22 cellular contexts compared by ENCODE assay signal in genomic region chr6:2795162-2795561, GRCh38.
"Had no signal": no experiment of that assay in that cellular context is flagged by ENCODE, and none has a peak within 500 bp of the region (broad histone marks: within the 10 kb centered on the region; RNA-seq: fewer than 3 reads in every experiment).

No MANE protein-coding gene starts in this region.

- DNase-seq: activated B cell treated with CpG ODN at 0.5 μM for 24 hours; activated CD4-positive, alpha-beta memory T cell treated with anti-CD3 and anti-CD28 coated beads, Interleukin-2, amount 10 ng/mL, durations not matched to agents 7 days and 5 days; activated CD4-positive, alpha-beta T cell treated with anti-CD3 and anti-CD28 coated beads, Interleukin-2, amount 50 U/mL, for 1 hour; activated gamma-delta T cell; activated naive CD4-positive, alpha-beta T cell treated with anti-CD3 and anti-CD28 coated beads for 36 hours; activated T-cell treated with anti-CD3 and anti-CD28 coated beads for 4 hours; activated T-cell treated with anti-CD3 and anti-CD28 coated beads, Interleukin-2, amount 50 U/mL, for 48 hours; amygdala; brain microvascular endothelial cell; Karpas-422; MM.1S; NCI-H1105; NCI-H1436; NCI-H187; NCI-H2081; NCI-H446; NCI-H524; PC-9; SHP77 treated with DMSO at 0.1 percent for 48 hours had no signal

- H3K27ac ChIP-seq: brain microvascular endothelial cell had no signal

- H3K9me3 Mint-ChIP-seq: activated B cell treated with CpG ODN at 0.5 μM for 24 hours; activated CD4-positive, alpha-beta memory T cell treated with anti-CD3 and anti-CD28 coated beads, Interleukin-2, amount 10 ng/mL, durations not matched to agents 7 days and 5 days; activated naive CD4-positive, alpha-beta T cell treated with anti-CD3 and anti-CD28 coated beads for 36 hours; activated T-helper 17 cell treated with anti-CD3 and anti-CD28 coated beads, Interleukin-2, amount 50 U/mL, for 72 hours; T-helper 1 cell treated with Interleukin-12 subunit alpha and Interleukin-12 subunit beta and Interleukin-4 antibody, amounts not matched to agents 30 μg/mL and 1 μg/mL, for 36 hours had no signal

- H3K27ac Mint-ChIP-seq: activated B cell treated with CpG ODN at 0.5 μM for 24 hours; activated CD4-positive, alpha-beta memory T cell treated with anti-CD3 and anti-CD28 coated beads, Interleukin-2, amount 10 ng/mL, durations not matched to agents 7 days and 5 days; activated naive CD4-positive, alpha-beta T cell treated with anti-CD3 and anti-CD28 coated beads for 36 hours; activated naive CD8-positive, alpha-beta T cell; activated T-helper 17 cell treated with anti-CD3 and anti-CD28 coated beads, Interleukin-2, amount 50 U/mL, for 72 hours; T-helper 1 cell treated with Interleukin-12 subunit alpha and Interleukin-12 subunit beta and Interleukin-4 antibody, amounts not matched to agents 30 μg/mL and 1 μg/mL, for 36 hours had no signal

- H3K27me3 Mint-ChIP-seq: activated B cell treated with CpG ODN at 0.5 μM for 24 hours; activated CD4-positive, alpha-beta memory T cell treated with anti-CD3 and anti-CD28 coated beads, Interleukin-2, amount 10 ng/mL, durations not matched to agents 7 days and 5 days; activated naive CD8-positive, alpha-beta T cell; activated T-helper 17 cell treated with anti-CD3 and anti-CD28 coated beads, Interleukin-2, amount 50 U/mL, for 72 hours had no signal

- H3K4me3 Mint-ChIP-seq: activated B cell treated with CpG ODN at 0.5 μM for 24 hours; activated CD4-positive, alpha-beta memory T cell treated with anti-CD3 and anti-CD28 coated beads, Interleukin-2, amount 10 ng/mL, durations not matched to agents 7 days and 5 days; activated naive CD4-positive, alpha-beta T cell treated with anti-CD3 and anti-CD28 coated beads for 36 hours; activated naive CD8-positive, alpha-beta T cell; activated T-helper 17 cell treated with anti-CD3 and anti-CD28 coated beads, Interleukin-2, amount 50 U/mL, for 72 hours; T-helper 1 cell treated with Interleukin-12 subunit alpha and Interleukin-12 subunit beta and Interleukin-4 antibody, amounts not matched to agents 30 μg/mL and 1 μg/mL, for 36 hours had no signal

- ATAC-seq: activated T-helper 17 cell treated with anti-CD3 and anti-CD28 coated beads, Interleukin-2, amount 50 U/mL, for 72 hours had no signal
